In genomic region chr15:57160823-57161560, GRCh38 we compare ENCODE assay signal across 22 cellular contexts.
DNase-seq lines count a peak whose midpoint lies in the region; TF ChIP-seq lines count a peak whose summit lies in the region.
"Had no signal": no experiment of that assay in that cellular context is flagged by ENCODE, and none has a peak within 500 bp of the region (broad histone marks: within the 10 kb centered on the region; RNA-seq: fewer than 3 reads in every experiment).

No MANE protein-coding gene starts in this region.

- no peaks in the 10 kb centered on the region for H3K36me3 ChIP-seq in brain microvascular endothelial cell (replicated peaks)
- no peaks in the 10 kb centered on the region for H3K36me3 ChIP-seq in trophoblast cell (ENCODE audit: control insufficient read depth in 1 of 2, insufficient read depth in 2 of 2, low read length in 2 of 2)
- H3K36me3 ChIP-seq: upper lobe of right lung had no signal

- no peak overlapping the region for H3K27ac ChIP-seq in brain microvascular endothelial cell
- no peak overlapping the region for H3K27ac ChIP-seq in trophoblast cell (ENCODE audit: low read depth, low read length)
- H3K27ac ChIP-seq: upper lobe of right lung had no signal

- peak; percentile 87 for DNase-seq in EL
- peak; percentile 80 for DNase-seq in NCI-H226
- DNase-seq in brain microvascular endothelial cell: peak; percentile 61
- DNase-seq in trophoblast cell: peak; percentile 47 to 79
- DNase-seq in CD1c-positive myeloid dendritic cell (ENCODE audit: extremely low spot score): no peak
- no peak for DNase-seq in DMS 273 (lab: John Stamatoyannopoulos, UW; ENCODE audit: unreplicated experiment)
- DNase-seq in nephron progenitor cell: no peak
- DNase-seq in stimulated activated CD4-positive, alpha-beta T cell treated with anti-CD3 and anti-CD28 coated beads, Interleukin-2, amount 100 ng/mL, for 48 hours: no peak
- DNase-seq: activated CD4-positive, alpha-beta T cell treated with anti-CD3 and anti-CD28 coated beads, Interleukin-2, amount 10 ng/mL, durations not matched to agents 24 days and 14 days; activated naive CD4-positive, alpha-beta T cell treated with Interleukin-2 at 50 U/mL for 16 hours; Caco-2; Kasumi-1; left ventricle myocardium superior; NCI-H1417 treated with DMSO at 0.1 percent for 48 hours; NCI-H748 treated with DMSO at 0.1 percent for 48 hours; occipital lobe; OCI-M1; right cardiac atrium; stimulated activated CD4-positive, alpha-beta T cell treated with anti-CD3 and anti-CD28 coated beads, Interleukin-1b, Interleukin-23, amount 100 ng/mL, for 48 hours; stimulated activated naive CD8-positive, alpha-beta T cell treated with anti-CD3 and anti-CD28 coated beads, Interleukin-15, amount 100 ng/mL, for 72 hours; upper lobe of right lung had no signal

- H3K79me2 ChIP-seq in trophoblast cell (ENCODE audit: control insufficient read depth, insufficient read depth, low read length, poor library complexity): no peaks in the 10 kb centered on the region

- H4K12ac ChIP-seq in trophoblast cell (ENCODE audit: low read depth, low read length): no peak overlapping the region

- H3K4me3 Mint-ChIP-seq in nephron progenitor cell: no peak overlapping the region
- H3K4me3 Mint-ChIP-seq: activated CD4-positive, alpha-beta T cell treated with anti-CD3 and anti-CD28 coated beads, Interleukin-2, amount 10 ng/mL, durations not matched to agents 24 days and 14 days; B cell; stimulated activated naive CD8-positive, alpha-beta T cell treated with anti-CD3 and anti-CD28 coated beads, Interleukin-15, amount 100 ng/mL, for 72 hours had no signal

- H2AFZ ChIP-seq in trophoblast cell (ENCODE audit: insufficient read depth, low read length, poor library complexity): no peak overlapping the region

- H3K14ac ChIP-seq in trophoblast cell (ENCODE audit: low read length): no peak overlapping the region

- no peak overlapping the region for H3K23ac ChIP-seq in trophoblast cell (ENCODE audit: low read length)

- peaks cover 23% of the 10 kb centered on the region for H3K4me1 Mint-ChIP-seq in nephron progenitor cell

- no peaks in the 10 kb centered on the region for H3K4me1 ChIP-seq in trophoblast cell (ENCODE audit: control insufficient read depth in 1 of 2, insufficient read depth in 2 of 2, low read length in 2 of 2)
- H3K4me1 ChIP-seq: Caco-2 had no signal

- no peak overlapping the region for H2BK5ac ChIP-seq in trophoblast cell (ENCODE audit: low read depth, low read length, poor library complexity)

- in situ Hi-C loops in brain microvascular endothelial cell (cut with HindIII; ENCODE audit: low pct_ligation_motif_present, low sequenced_read_pairs): no loop called here

- H3K4me2 ChIP-seq in trophoblast cell (ENCODE audit: low read length): no peak overlapping the region

- no peaks in the 10 kb centered on the region for H3K27me3 Mint-ChIP-seq in nephron progenitor cell (ENCODE audit: low read depth, poor library complexity)
- H3K27me3 Mint-ChIP-seq: activated CD4-positive, alpha-beta T cell treated with anti-CD3 and anti-CD28 coated beads, Interleukin-2, amount 10 ng/mL, durations not matched to agents 24 days and 14 days; B cell; stimulated activated naive CD8-positive, alpha-beta T cell treated with anti-CD3 and anti-CD28 coated beads, Interleukin-15, amount 100 ng/mL, for 72 hours had no signal

- no peak overlapping the region for H3K4me3 ChIP-seq in brain microvascular endothelial cell (ENCODE audit: low read depth, low read length)
- H3K4me3 ChIP-seq in trophoblast cell (ENCODE audit: low read depth, low read length): no peak overlapping the region
- H3K4me3 ChIP-seq: upper lobe of right lung had no signal

- H3K18ac ChIP-seq in trophoblast cell (ENCODE audit: low read length): no peak overlapping the region

- no peak overlapping the region for H4K91ac ChIP-seq in trophoblast cell (ENCODE audit: low read depth, low read length)

- no peak overlapping the region for H3K4ac ChIP-seq in trophoblast cell (ENCODE audit: low read depth, low read length)

- no peaks in the 10 kb centered on the region for H3K79me1 ChIP-seq in trophoblast cell (ENCODE audit: low read length)

- no CpG with 5 or more reads among the region's 2 CpGs for WGBS in trophoblast cell (ENCODE audit: extremely low coverage, insufficient coverage, insufficient read length)

- H3K9ac ChIP-seq in trophoblast cell (ENCODE audit: low read length): no peak overlapping the region

- H2AK5ac ChIP-seq in trophoblast cell (ENCODE audit: low read length): no peak overlapping the region

- H3K27ac Mint-ChIP-seq in nephron progenitor cell: no peak overlapping the region
- H3K27ac Mint-ChIP-seq: activated CD4-positive, alpha-beta T cell treated with anti-CD3 and anti-CD28 coated beads, Interleukin-2, amount 10 ng/mL, durations not matched to agents 24 days and 14 days; B cell; stimulated activated naive CD8-positive, alpha-beta T cell treated with anti-CD3 and anti-CD28 coated beads, Interleukin-15, amount 100 ng/mL, for 72 hours had no signal

- no peak overlapping the region for H4K8ac ChIP-seq in trophoblast cell (ENCODE audit: low read depth, low read length)

- H3K36me3 Mint-ChIP-seq in nephron progenitor cell (ENCODE audit: low read depth): peaks cover 46% of the 10 kb centered on the region

- no peak for TF ChIP-seq CTCF in brain microvascular endothelial cell (IDR thresholded peaks at IDR 0.05; ENCODE audit: low read depth, low read length, missing control alignments)
- no peak for TF ChIP-seq CTCF in nephron progenitor cell (IDR thresholded peaks at IDR 0.05)

- H2BK12ac ChIP-seq in trophoblast cell (ENCODE audit: low read length): no peak overlapping the region

- no peaks in the 10 kb centered on the region for H3K9me3 Mint-ChIP-seq in nephron progenitor cell
- H3K9me3 Mint-ChIP-seq: activated CD4-positive, alpha-beta T cell treated with anti-CD3 and anti-CD28 coated beads, Interleukin-2, amount 10 ng/mL, durations not matched to agents 24 days and 14 days; stimulated activated naive CD8-positive, alpha-beta T cell treated with anti-CD3 and anti-CD28 coated beads, Interleukin-15, amount 100 ng/mL, for 72 hours had no signal

- no peaks in the 10 kb centered on the region for H3K27me3 ChIP-seq in brain microvascular endothelial cell (replicated peaks)
- H3K27me3 ChIP-seq in trophoblast cell (ENCODE audit: insufficient read depth, low read length): no peaks in the 10 kb centered on the region
- H3K27me3 ChIP-seq: upper lobe of right lung had no signal

- H2BK120ac ChIP-seq in trophoblast cell (ENCODE audit: insufficient read depth, low read length, poor library complexity): no peak overlapping the region

- H3K9me3 ChIP-seq in trophoblast cell (ENCODE audit: insufficient read depth, low read depth, low read length): no peaks in the 10 kb centered on the region
- H3K9me3 ChIP-seq: Caco-2, upper lobe of right lung had no signal

Comparison
In these comparisons a context has a peak if more than half of its experiments do, and no peak if none do; other contexts are left out.
1. DNase-seq: peak in EL (single experiment), NCI-H226 (single experiment), brain microvascular endothelial cell (single experiment) and trophoblast cell (2 of 2); none in CD1c-positive myeloid dendritic cell (single experiment), DMS 273 (single experiment), nephron progenitor cell (single experiment) and stimulated activated CD4-positive, alpha-beta T cell treated with anti-CD3 and anti-CD28 coated beads, Interleukin-2, amount 100 ng/mL, for 48 hours (0 of 2).